13 cellular contexts compared by ENCODE assay signal in genomic region chr2:47429795-47430194, GRCh38. TPM values are rescaled to one million over a fixed set of nuclear protein-coding genes. Genes with fewer than 3 reads are reported as not detected.
DNase-seq lines count a peak whose midpoint lies in the region; ATAC-seq and TF ChIP-seq lines count a peak whose summit lies in the region.
"Had no signal": no experiment of that assay in that cellular context is flagged by ENCODE, and none has a peak within 500 bp of the region (broad histone marks: within the 10 kb centered on the region; RNA-seq: fewer than 3 reads in every experiment).

No MANE protein-coding gene starts in this region.

- H3K4me1 ChIP-seq in SJCRH30 = no peaks in the 10 kb centered on the region

- H3K4me3 ChIP-seq in fibroblast of pulmonary artery (replicated peaks; ENCODE audit: low read depth, low read length) (no peak overlapping the region), SJCRH30 (no peak overlapping the region)
- H3K4me3 ChIP-seq: A549, left lung had no signal

- H3K9me3 ChIP-seq in SJCRH30 (replicated peaks) = no peaks in the 10 kb centered on the region
- H3K9me3 ChIP-seq: A549, left lung had no signal

- DNase-seq in A172 (ENCODE audit: low spot score) = peak; percentile 65
- DNase-seq in HCEC 1CT = peak; percentile 64
- peak; percentile 59 for DNase-seq in amniotic epithelial cell (ENCODE audit: low read depth)
- peak; percentile 71 for DNase-seq in fibroblast of pulmonary artery (ENCODE audit: low read depth)
- DNase-seq in 8988T = no peak
- DNase-seq in activated CD4-positive, alpha-beta T cell treated with anti-CD3 and anti-CD28 coated beads, Interleukin-2, amount 50 U/mL, for 48 hours = no peak
- DNase-seq in SJCRH30 = no peak
- DNase-seq: activated T-cell treated with anti-CD3 and anti-CD28 coated beads for 4 hours, left lung, NCI-H2081 treated with DMSO at 0.1 percent for 48 hours, NCI-H748 treated with DMSO at 0.1 percent for 48 hours had no signal

- H3K27me3 ChIP-seq in SJCRH30 = no peaks in the 10 kb centered on the region
- H3K27me3 ChIP-seq: left lung had no signal

- TF ChIP-seq CTCF in fibroblast of pulmonary artery (IDR thresholded peaks at IDR 0.05; ENCODE audit: low read length, missing control alignments) = no peak

- H3K27ac ChIP-seq in SJCRH30 = no peak overlapping the region
- H3K27ac ChIP-seq: A549, left lung had no signal

- ATAC-seq in GM19351 (IDR thresholded peaks at IDR 0.05; ENCODE audit: unreplicated experiment) = no peak
- ATAC-seq: left lung had no signal

- H3K36me3 ChIP-seq in SJCRH30 = peaks cover 66% of the 10 kb centered on the region

RNA-seq across cellular contexts. Expression of gene MSH2, which starts 26.8 kb away (rescaled TPM):
- total RNA-seq in A172 (2014; rRNA removed; shearing (Covaris generic)) = 114 and 115 TPM in 2 replicates
- 172 and 180 TPM in 2 replicates for total RNA-seq in SJCRH30 (2014; rRNA removed; shearing (Covaris generic))

Comparison
In these comparisons a context has a peak if more than half of its experiments do, and no peak if none do; other contexts are left out.
1. DNase-seq: peak in A172 (single experiment), HCEC 1CT (single experiment), amniotic epithelial cell (single experiment) and fibroblast of pulmonary artery (single experiment); none in 8988T (single experiment), activated CD4-positive, alpha-beta T cell treated with anti-CD3 and anti-CD28 coated beads, Interleukin-2, amount 50 U/mL, for 48 hours (0 of 2) and SJCRH30 (0 of 2).